1 cellular context compared by ENCODE assay signal in the genomic region with DNA sequence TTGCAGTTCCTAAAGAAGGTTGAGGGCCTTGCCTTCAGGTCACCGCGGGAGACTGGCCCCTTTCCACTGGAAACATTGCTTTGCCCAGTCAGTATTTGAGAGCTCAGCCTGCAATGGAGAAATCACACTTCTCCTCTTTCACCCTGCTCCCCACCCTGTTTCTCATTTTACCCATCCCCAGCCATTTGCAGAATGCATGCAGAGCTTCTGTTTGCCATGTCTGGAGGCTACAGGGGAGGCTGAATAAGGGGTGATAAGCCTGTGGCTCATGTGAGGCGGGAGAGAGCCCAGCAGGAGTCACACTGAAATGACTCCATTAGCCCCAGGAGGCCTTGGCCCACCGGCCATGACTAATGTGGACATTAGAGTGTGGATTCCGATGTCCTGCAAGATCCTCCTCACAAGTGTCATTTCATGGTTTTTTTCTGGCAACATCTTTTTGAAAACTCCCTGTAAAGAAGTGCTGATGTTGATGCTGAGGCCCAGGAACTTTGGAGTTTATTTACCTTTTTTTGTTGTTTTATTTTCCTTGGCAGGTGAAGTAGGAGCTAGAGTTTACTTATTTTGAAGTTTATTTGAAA.
A peak's percentile ranks its signal among the peaks of the same experiment; 100 is the strongest.
TF ChIP-seq lines count a peak whose summit lies in the region.

No MANE protein-coding gene starts in this region.

TF ChIP-seq in HepG2, 621 proteins besides CTCF, POLR2A, EP300 and RAD21:
- TF ChIP-seq SCMH1 (CRISPR knock-in tag; IDR thresholded peaks at IDR 0.05; ENCODE audit: borderline replicate concordance) (no peak), NFRKB (IDR thresholded peaks at IDR 0.05) (no peak), ZNF282 (IDR thresholded peaks at IDR 0.05; ENCODE audit: partially characterized antibody) (no peak), SNAPC2 (CRISPR knock-in tag; IDR thresholded peaks at IDR 0.05) (no peak), FOSL2 (CRISPR knock-in tag; IDR thresholded peaks at IDR 0.05) (0 out of 2 replicates have a peak, but pooled peaks have one; percentile 18)
- TF ChIP-seq, protein P1, sequence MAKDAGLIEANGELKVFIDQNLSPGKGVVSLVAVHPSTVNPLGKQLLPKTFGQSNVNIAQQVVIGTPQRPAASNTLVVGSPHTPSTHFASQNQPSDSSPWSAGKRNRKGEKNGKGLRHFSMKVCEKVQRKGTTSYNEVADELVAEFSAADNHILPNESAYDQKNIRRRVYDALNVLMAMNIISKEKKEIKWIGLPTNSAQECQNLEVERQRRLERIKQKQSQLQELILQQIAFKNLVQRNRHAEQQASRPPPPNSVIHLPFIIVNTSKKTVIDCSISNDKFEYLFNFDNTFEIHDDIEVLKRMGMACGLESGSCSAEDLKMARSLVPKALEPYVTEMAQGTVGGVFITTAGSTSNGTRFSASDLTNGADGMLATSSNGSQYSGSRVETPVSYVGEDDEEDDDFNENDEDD (CRISPR knock-in tag; IDR thresholded peaks at IDR 0.05; ENCODE audit: borderline replicate concordance) = no peak
TF ChIP-seq in HepG2: peak in this region for 1.
